1 cellular context compared by ENCODE assay signal in the genomic region with DNA sequence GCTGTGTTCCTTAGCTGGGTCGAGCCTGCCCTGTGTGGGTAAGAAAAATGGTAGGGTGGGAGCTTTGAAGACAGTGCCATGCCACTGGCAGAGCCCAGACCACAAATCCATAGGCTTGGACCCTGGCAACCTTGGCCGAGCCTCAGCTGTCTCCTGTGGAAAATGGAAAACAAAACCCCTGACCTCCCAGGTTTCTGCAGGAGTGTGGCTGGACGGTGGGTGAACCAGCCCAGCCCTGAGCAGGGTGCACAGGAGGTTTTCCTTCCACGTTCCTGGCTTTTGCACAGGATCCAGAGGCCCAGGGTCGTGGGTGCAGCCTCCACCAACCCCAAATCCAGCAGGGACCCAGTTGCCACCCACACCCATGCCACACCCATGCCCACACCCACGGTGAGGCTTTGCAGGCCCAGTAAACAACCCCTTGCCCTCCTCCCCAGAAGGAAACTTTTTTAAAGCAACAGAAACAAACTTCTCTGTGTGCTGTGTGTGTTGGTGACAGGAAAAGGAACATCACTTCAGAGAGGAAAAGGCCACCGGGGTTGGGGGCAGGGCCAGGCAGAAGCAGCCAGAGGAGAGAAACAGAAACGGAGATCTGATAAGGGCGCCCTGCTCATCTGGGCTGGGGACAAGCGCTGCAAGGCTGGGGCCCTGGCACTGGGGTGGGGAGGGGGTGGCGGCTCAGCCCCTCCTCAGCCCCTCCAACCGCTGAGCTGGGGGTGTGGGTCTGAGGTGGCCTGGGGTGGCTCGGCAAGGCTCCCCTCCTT.
A peak's percentile ranks its signal among the peaks of the same experiment; 100 is the strongest.
TF ChIP-seq lines count a peak whose summit lies in the region.

No MANE protein-coding gene starts in this region.

TF ChIP-seq in HepG2, 621 proteins besides CTCF, POLR2A, EP300 and RAD21 (continued from another document):
- TF ChIP-seq HIC2 (CRISPR knock-in tag; IDR thresholded peaks at IDR 0.05; ENCODE audit: low read depth) (0 out of 2 replicates have a peak, but pooled peaks have one; percentile 19), MIER3 (CRISPR knock-in tag; IDR thresholded peaks at IDR 0.05; ENCODE audit: borderline replicate concordance) (no peak), ZNF678 (CRISPR knock-in tag; IDR thresholded peaks at IDR 0.05) (no peak), ZHX2 (IDR thresholded peaks at IDR 0.05; ENCODE audit: low read depth) (no peak), ZHX2 (CRISPR knock-in tag; IDR thresholded peaks at IDR 0.05; ENCODE audit: borderline replicate concordance) (no peak), ASH2L (IDR thresholded peaks at IDR 0.05; ENCODE audit: insufficient read length, low read depth, low read length) (no peak), FOXK2 (IDR thresholded peaks at IDR 0.05) (no peak), TOPORS (CRISPR knock-in tag; IDR thresholded peaks at IDR 0.05) (no peak), ZFX (CRISPR knock-in tag; IDR thresholded peaks at IDR 0.05; ENCODE audit: low read depth) (0 out of 2 replicates have a peak, but pooled peaks have one; percentile 6), TBX2 (CRISPR knock-in tag; IDR thresholded peaks at IDR 0.05; ENCODE audit: borderline replicate concordance) (no peak), MAF1 (CRISPR knock-in tag; IDR thresholded peaks at IDR 0.05; ENCODE audit: borderline replicate concordance) (no peak), NR2F6 (IDR thresholded peaks at IDR 0.05) (no peak), NR2F6 (CRISPR knock-in tag; IDR thresholded peaks at IDR 0.05) (no peak), SALL1 (CRISPR knock-in tag; IDR thresholded peaks at IDR 0.05) (no peak), PHF21A (CRISPR knock-in tag; IDR thresholded peaks at IDR 0.05) (peak; percentile 32; the same call in 1 of the 2 replicates), ZNF570 (CRISPR knock-in tag; IDR thresholded peaks at IDR 0.05; ENCODE audit: borderline replicate concordance) (no peak), ZMYM2 (CRISPR knock-in tag; IDR thresholded peaks at IDR 0.05) (no peak), ATF6 (CRISPR knock-in tag; conservative IDR thresholded peaks at IDR 0.05) (no peak), ZSCAN22 (CRISPR knock-in tag; IDR thresholded peaks at IDR 0.05) (no peak)
- TF ChIP-seq, protein P1, sequence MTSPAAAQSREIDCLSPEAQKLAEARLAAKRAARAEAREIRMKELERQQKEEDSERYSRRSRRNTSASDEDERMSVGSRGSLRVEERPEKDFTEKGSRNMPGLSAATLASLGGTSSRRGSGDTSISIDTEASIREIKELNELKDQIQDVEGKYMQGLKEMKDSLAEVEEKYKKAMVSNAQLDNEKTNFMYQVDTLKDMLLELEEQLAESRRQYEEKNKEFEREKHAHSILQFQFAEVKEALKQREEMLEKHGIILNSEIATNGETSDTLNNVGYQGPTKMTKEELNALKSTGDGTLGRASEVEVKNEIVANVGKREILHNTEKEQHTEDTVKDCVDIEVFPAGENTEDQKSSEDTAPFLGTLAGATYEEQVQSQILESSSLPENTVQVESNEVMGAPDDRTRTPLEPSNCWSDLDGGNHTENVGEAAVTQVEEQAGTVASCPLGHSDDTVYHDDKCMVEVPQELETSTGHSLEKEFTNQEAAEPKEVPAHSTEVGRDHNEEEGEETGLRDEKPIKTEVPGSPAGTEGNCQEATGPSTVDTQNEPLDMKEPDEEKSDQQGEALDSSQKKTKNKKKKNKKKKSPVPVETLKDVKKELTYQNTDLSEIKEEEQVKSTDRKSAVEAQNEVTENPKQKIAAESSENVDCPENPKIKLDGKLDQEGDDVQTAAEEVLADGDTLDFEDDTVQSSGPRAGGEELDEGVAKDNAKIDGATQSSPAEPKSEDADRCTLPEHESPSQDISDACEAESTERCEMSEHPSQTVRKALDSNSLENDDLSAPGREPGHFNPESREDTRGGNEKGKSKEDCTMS (CRISPR knock-in tag; conservative IDR thresholded peaks at IDR 0.05): no peak
- TF ChIP-seq, protein P2, sequence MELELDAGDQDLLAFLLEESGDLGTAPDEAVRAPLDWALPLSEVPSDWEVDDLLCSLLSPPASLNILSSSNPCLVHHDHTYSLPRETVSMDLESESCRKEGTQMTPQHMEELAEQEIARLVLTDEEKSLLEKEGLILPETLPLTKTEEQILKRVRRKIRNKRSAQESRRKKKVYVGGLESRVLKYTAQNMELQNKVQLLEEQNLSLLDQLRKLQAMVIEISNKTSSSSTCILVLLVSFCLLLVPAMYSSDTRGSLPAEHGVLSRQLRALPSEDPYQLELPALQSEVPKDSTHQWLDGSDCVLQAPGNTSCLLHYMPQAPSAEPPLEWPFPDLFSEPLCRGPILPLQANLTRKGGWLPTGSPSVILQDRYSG (CRISPR knock-in tag; IDR thresholded peaks at IDR 0.05): no peak
